ENCODE assay signal across 7 cellular contexts in the genomic region with DNA sequence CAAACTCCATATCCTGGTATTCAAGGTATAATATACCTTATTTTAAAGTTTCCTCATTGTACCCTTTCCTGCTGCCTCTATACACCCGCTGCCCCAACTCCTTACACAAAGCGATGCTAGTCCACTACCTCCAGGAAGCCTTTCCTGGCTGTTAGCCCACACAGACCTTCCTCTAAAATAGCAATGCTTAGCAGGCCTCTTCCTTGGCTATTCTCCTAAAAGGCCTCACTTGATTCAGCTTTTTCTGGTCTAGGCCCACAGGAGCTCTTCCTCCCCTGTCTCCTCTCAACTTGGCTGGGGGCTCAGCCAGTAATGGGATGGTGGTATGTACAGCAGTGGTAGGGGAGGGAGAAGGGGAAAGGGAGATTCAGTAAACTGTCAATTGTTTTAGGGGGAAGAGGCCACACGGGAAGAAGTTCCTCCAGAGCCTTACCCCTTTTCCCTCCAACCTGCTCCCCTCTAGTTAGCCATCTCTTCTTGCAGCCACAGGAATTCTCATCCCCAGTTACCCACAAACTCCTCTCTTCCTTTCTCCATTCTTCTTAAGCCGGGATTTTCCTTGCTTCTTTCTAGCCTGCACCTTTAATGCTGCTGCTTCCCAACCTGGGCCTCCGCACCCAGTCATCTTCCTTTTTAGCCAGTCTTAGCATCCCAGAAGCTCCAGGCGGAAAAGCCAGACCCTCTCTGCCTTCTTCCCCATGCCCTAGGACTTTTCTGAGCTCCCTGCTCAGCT. TPM values are rescaled to one million over a fixed set of nuclear protein-coding genes. Genes with fewer than 3 reads are reported as not detected.
A peak's percentile ranks its signal among the peaks of the same experiment; 100 is the strongest.
DNase-seq lines count a peak whose midpoint lies in the region; ATAC-seq and TF ChIP-seq lines count a peak whose summit lies in the region.

No MANE protein-coding gene starts in this region.

- no peak for TF ChIP-seq POLR2A in stomach (IDR thresholded peaks at IDR 0.05)

- no peak for TF ChIP-seq EP300 in stomach (IDR thresholded peaks at IDR 0.05)

- no peak for DNase-seq in stomach
- no peak for DNase-seq in SKM-1 (lab: John Stamatoyannopoulos, UW; ENCODE audit: unreplicated experiment)

- H3K9ac ChIP-seq in HUES64 (ENCODE audit: low read depth, low read length) (peak overlapping the region; percentile 92), iPS-18a (ENCODE audit: low read length) (peak overlapping the region; percentile 81)

- peaks cover 17% of the 10 kb centered on the region for H3K4me1 Mint-ChIP-seq in activated T-helper 17 cell treated with anti-CD3 and anti-CD28 coated beads, Interleukin-2, amount 50 U/mL, for 72 hours

- 64% methylated on average over 6 of the region's 6 CpGs for WGBS in HUES64
- WGBS in stomach, 5 donors: 25 to 39% (median 36%) methylated on average over 6 of the region's 6 CpGs

- H3K27me3 Mint-ChIP-seq in activated T-helper 17 cell treated with anti-CD3 and anti-CD28 coated beads, Interleukin-2, amount 50 U/mL, for 72 hours: no peaks in the 10 kb centered on the region

- no peak for TF ChIP-seq CTCF in stomach (IDR thresholded peaks at IDR 0.05)

- H3K36me3 ChIP-seq in HUES64 (ENCODE audit: insufficient read depth, low read length) (peaks cover 21% of the 10 kb centered on the region), iPS-18a (ENCODE audit: control insufficient read depth, low read depth, low read length) (peaks cover 20% of the 10 kb centered on the region), stomach (peaks cover 15 to 23% (median 22%) of the 10 kb centered on the region in 4 donors)

- H3K4me3 Mint-ChIP-seq in activated T-helper 17 cell treated with anti-CD3 and anti-CD28 coated beads, Interleukin-2, amount 50 U/mL, for 72 hours: peak overlapping the region; percentile 98

- H3K9me3 ChIP-seq in HUES64 (ENCODE audit: insufficient read depth, low read depth, low read length) (no peaks in the 10 kb centered on the region), iPS-18a (ENCODE audit: control insufficient read depth, low read depth, low read length) (no peaks in the 10 kb centered on the region), stomach (no peaks in the 10 kb centered on the region)

- peak overlapping the region; percentile 99 for H3K27ac Mint-ChIP-seq in activated T-helper 17 cell treated with anti-CD3 and anti-CD28 coated beads, Interleukin-2, amount 50 U/mL, for 72 hours

- H3K36me3 Mint-ChIP-seq in activated T-helper 17 cell treated with anti-CD3 and anti-CD28 coated beads, Interleukin-2, amount 50 U/mL, for 72 hours (ENCODE audit: low read depth): peaks cover 76% of the 10 kb centered on the region

- H3K9me3 Mint-ChIP-seq in activated T-helper 17 cell treated with anti-CD3 and anti-CD28 coated beads, Interleukin-2, amount 50 U/mL, for 72 hours: no peaks in the 10 kb centered on the region

- no peak for ATAC-seq in activated T-helper 17 cell treated with anti-CD3 and anti-CD28 coated beads, Interleukin-2, amount 50 U/mL, for 72 hours (replicated peaks)
- ATAC-seq in HG02852 (IDR thresholded peaks at IDR 0.05; ENCODE audit: unreplicated experiment) (no peak), GM19395 (IDR thresholded peaks at IDR 0.05; ENCODE audit: unreplicated experiment) (no peak)

- H3K4me1 ChIP-seq in HUES64 (ENCODE audit: insufficient read depth, low read length) (peaks cover 25% of the 10 kb centered on the region), iPS-18a (ENCODE audit: control insufficient read depth, low read depth, low read length) (peaks cover 18% of the 10 kb centered on the region), stomach (peaks cover 30 to 56% (median 44%) of the 10 kb centered on the region in 4 donors)

- peak overlapping the region; percentile 33; the same call in 1 of the 2 replicates for H3K27ac ChIP-seq in HUES64 (ENCODE audit: low read depth, low read length)
- H3K27ac ChIP-seq in iPS-18a (ENCODE audit: low read length): no peak overlapping the region
- H3K27ac ChIP-seq in stomach: peak overlapping the region; percentile 90 to 100 (median 97)

- H3K4me3 ChIP-seq in HUES64 (ENCODE audit: low read length): peak overlapping the region; percentile 82
- H3K4me3 ChIP-seq in iPS-18a (ENCODE audit: low read length): peak overlapping the region; percentile 79
- H3K4me3 ChIP-seq in stomach: peak overlapping the region; percentile 81 to 95 (median 88)

- intact Hi-C loops in stomach (cut with DNase I; ENCODE audit: low total_unique reads): no loop called here

- H3K27me3 ChIP-seq in HUES64 (ENCODE audit: insufficient read depth, low read length) (no peaks in the 10 kb centered on the region), iPS-18a (ENCODE audit: control insufficient read depth, insufficient read depth, low read length) (no peaks in the 10 kb centered on the region), stomach (no peaks in the 10 kb centered on the region)

RNA-seq across cellular contexts. Expression of a gene that starts 2.6 kb away (rescaled TPM):
- polyA plus RNA-seq in HUES64 (2013, experiment 1 of 2): 37.7 TPM
- 38.4 TPM for polyA plus RNA-seq in HUES64 (2013, experiment 2 of 2)
- total RNA-seq in activated T-helper 17 cell treated with anti-CD3 and anti-CD28 coated beads, Interleukin-2, amount 50 U/mL, for 72 hours: 10 to 100 TPM; 30.1 to 37.7 TPM
- 100 to 1,000 TPM in 1 of 5 donors, 10 to 100 TPM in 4; 21.6 to 110 (median 61.9) TPM for total RNA-seq in stomach
- 10 to 100 TPM; 22.3 to 28.7 (median 22.7) TPM for polyA plus RNA-seq in stomach

RNA-seq across cellular contexts. Expression of a gene that starts 2.7 kb away (rescaled TPM):
- polyA plus RNA-seq in HUES64 (2013, experiment 1 of 2): 545 TPM
- polyA plus RNA-seq in HUES64 (2013, experiment 2 of 2): 552 TPM
- total RNA-seq in activated T-helper 17 cell treated with anti-CD3 and anti-CD28 coated beads, Interleukin-2, amount 50 U/mL, for 72 hours: 100 to 1,000 TPM; 272 to 374 TPM
- 100 to 1,000 TPM; 200 to 379 (median 296) TPM for total RNA-seq in stomach
- polyA plus RNA-seq in stomach: 100 to 1,000 TPM; 632 to 710 (median 677) TPM

RNA-seq across cellular contexts. Expression of a gene that starts 39.8 kb away (rescaled TPM):
- 12.5 TPM for polyA plus RNA-seq in HUES64 (2013, experiment 1 of 2)
- polyA plus RNA-seq in HUES64 (2013, experiment 2 of 2): 11.9 TPM
- 10 to 100 TPM; 23.3 to 24.5 TPM for total RNA-seq in activated T-helper 17 cell treated with anti-CD3 and anti-CD28 coated beads, Interleukin-2, amount 50 U/mL, for 72 hours
- total RNA-seq in stomach: 10 to 100 TPM in 3 of 5 donors, 1 to 10 TPM in 2; 1.2 to 56.7 (median 15.4) TPM
- polyA plus RNA-seq in stomach: 10 to 100 TPM in 1 of 3 donors, 1 to 10 TPM in 2; 6.6 to 15.4 (median 7.4) TPM

RNA-seq across cellular contexts. Expression of a gene that starts 53.3 kb away (rescaled TPM):
- 33.9 TPM for polyA plus RNA-seq in HUES64 (2013, experiment 1 of 2)
- polyA plus RNA-seq in HUES64 (2013, experiment 2 of 2): 31.5 TPM
- total RNA-seq in activated T-helper 17 cell treated with anti-CD3 and anti-CD28 coated beads, Interleukin-2, amount 50 U/mL, for 72 hours: 10 to 100 TPM; 50.8 to 56.5 TPM
- 10 to 100 TPM in 2 of 5 donors, 1 to 10 TPM in 2, under 1 TPM in 1; 0.45 to 99.6 (median 3.9) TPM for total RNA-seq in stomach
- polyA plus RNA-seq in stomach: 1 to 10 TPM; 2.6 to 6.5 (median 3.2) TPM
